2 cellular contexts compared by ENCODE assay signal in genomic region chr17:77847211-77848085, GRCh38.
TF ChIP-seq lines count a peak whose summit lies in the region.

No MANE protein-coding gene starts in this region.

TF ChIP-seq in SK-N-SH treated with all-trans-retinoic acid at 6 μM for 48 hours, 23 proteins besides CTCF, POLR2A, EP300 and RAD21:
- TF ChIP-seq TSHZ2 (CRISPR knock-in tag; IDR thresholded peaks at IDR 0.05) (no peak), ZC3H10 (CRISPR knock-in tag; IDR thresholded peaks at IDR 0.05) (no peak), CSRNP3 (CRISPR knock-in tag; IDR thresholded peaks at IDR 0.05) (no peak)

TF ChIP-seq in K562, 482 proteins besides CTCF, POLR2A, EP300 and RAD21 (continued from another document):
- TF ChIP-seq AFF4 (CRISPR knock-in tag; IDR thresholded peaks at IDR 0.05) = no peak
- TF ChIP-seq WHSC1 (IDR thresholded peaks at IDR 0.05; ENCODE audit: low read length) = no peak
- TF ChIP-seq ETS2 (tag; IDR thresholded peaks at IDR 0.05; ENCODE audit: borderline replicate concordance, poor library complexity, severe bottlenecking) = no peak
- no peak for TF ChIP-seq PTTG1 (tag; IDR thresholded peaks at IDR 0.05; ENCODE audit: low read depth)
- no peak for TF ChIP-seq ATF3 (IDR thresholded peaks at IDR 0.05)
- TF ChIP-seq ATF3 (CRISPR knock-in tag; conservative IDR thresholded peaks at IDR 0.05) = no peak
- TF ChIP-seq HMBOX1 (IDR thresholded peaks at IDR 0.05) = no peak
- TF ChIP-seq AFF1 (IDR thresholded peaks at IDR 0.05; ENCODE audit: low read depth in 1 of 2, partially characterized antibody in 2 of 2) = no peak
- no peak for TF ChIP-seq ZNF282 (CRISPR knock-in tag; IDR thresholded peaks at IDR 0.05)
- no peak for TF ChIP-seq ZNF263 (CRISPR knock-in tag; IDR thresholded peaks at IDR 0.05; ENCODE audit: borderline replicate concordance)
